ENCODE assay signal across 17 cellular contexts in genomic region chr7:133934974-133935330, GRCh38.
"Had no signal": no experiment of that assay in that cellular context is flagged by ENCODE, and none has a peak within 500 bp of the region (broad histone marks: within the 10 kb centered on the region; RNA-seq: fewer than 3 reads in every experiment).

No MANE protein-coding gene starts in this region.

- H3K27me3 Mint-ChIP-seq: central memory CD8-positive, alpha-beta T cell; memory B cell had no signal

- H3K9me3 Mint-ChIP-seq: central memory CD8-positive, alpha-beta T cell; memory B cell; natural killer cell had no signal

- H3K4me3 Mint-ChIP-seq: central memory CD8-positive, alpha-beta T cell; memory B cell; natural killer cell had no signal

- H3K4me1 ChIP-seq: body of pancreas, left ventricle myocardium inferior had no signal

- DNase-seq: activated CD4-positive, alpha-beta T cell treated with anti-CD3 and anti-CD28 coated beads for 1 hour; activated CD4-positive, alpha-beta T cell treated with anti-CD3 and anti-CD28 coated beads, Interleukin-2, amount 50 U/mL, for 48 hours; activated naive CD4-positive, alpha-beta T cell treated with anti-CD3 and anti-CD28 coated beads, Interleukin-2, amount 50 U/mL, for 16 hours; body of pancreas; foreskin melanocyte; left ventricle myocardium inferior; natural killer cell; nucleus accumbens; posterior cingulate gyrus; stimulated activated CD4-positive, alpha-beta T cell treated with anti-CD3 and anti-CD28 coated beads, Interleukin-15, amount 100 ng/mL, for 24 hours; stimulated activated CD4-positive, alpha-beta T cell treated with anti-CD3 and anti-CD28 coated beads, Interleukin-4, amount 100 ng/mL, for 4 hours; stimulated activated naive CD8-positive, alpha-beta T cell treated with anti-CD3 and anti-CD28 coated beads, Interleukin-15, Interleukin-2, amounts not matched to agents 100 U/mL and 50 U/mL, for 24 hours; trophoblast cell had no signal

- H3K27ac ChIP-seq: body of pancreas, coronary artery, esophagus muscularis mucosa, left ventricle myocardium inferior had no signal

- H3K4me3 ChIP-seq: body of pancreas, coronary artery, esophagus muscularis mucosa, left ventricle myocardium inferior had no signal

- H3K4me1 Mint-ChIP-seq: central memory CD8-positive, alpha-beta T cell; memory B cell had no signal

- H3K9me3 ChIP-seq: body of pancreas, esophagus muscularis mucosa, left ventricle myocardium inferior had no signal

- H3K27me3 ChIP-seq: body of pancreas, esophagus muscularis mucosa had no signal

- H3K27ac Mint-ChIP-seq: memory B cell, natural killer cell had no signal
